18 cellular contexts compared by ENCODE assay signal in the genomic region with DNA sequence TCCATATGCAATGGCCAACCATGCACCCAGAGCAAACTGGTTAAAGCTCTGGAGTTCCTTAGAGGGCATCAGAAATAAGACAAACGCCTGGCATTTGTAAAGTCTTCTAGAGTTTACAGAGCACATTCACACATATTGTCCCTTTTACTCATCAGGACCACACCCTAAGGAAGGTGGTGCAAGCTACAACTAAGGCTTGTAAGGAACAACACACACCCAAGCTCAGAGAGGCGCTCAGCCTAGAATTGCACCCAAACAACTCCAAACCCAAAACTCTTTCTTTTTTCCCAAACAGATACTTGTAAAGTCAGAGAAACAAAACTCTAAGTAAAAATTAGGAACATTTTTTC. TPM values are rescaled to one million over a fixed set of nuclear protein-coding genes. Genes with fewer than 3 reads are reported as not detected.
DNase-seq lines count a peak whose midpoint lies in the region; ATAC-seq and TF ChIP-seq lines count a peak whose summit lies in the region.
"Had no signal": no experiment of that assay in that cellular context is flagged by ENCODE, and none has a peak within 500 bp of the region (broad histone marks: within the 10 kb centered on the region; RNA-seq: fewer than 3 reads in every experiment).

No MANE protein-coding gene starts in this region.

- H4K20me1 ChIP-seq in mammary epithelial cell (ENCODE audit: insufficient read depth, low read length), result no peaks in the 10 kb centered on the region
- no peaks in the 10 kb centered on the region for H4K20me1 ChIP-seq in PC-3 (ENCODE audit: low read length)

- TF ChIP-seq POLR2A in breast epithelium (IDR thresholded peaks at IDR 0.05), result no peak

- H3K9ac ChIP-seq in mammary epithelial cell (ENCODE audit: insufficient read depth, low read length) (no peak overlapping the region), PC-3 (ENCODE audit: low read length) (no peak overlapping the region)

- CTCF ChIA-PET in mammary epithelial cell (lab: Charles Lee; ENCODE audit: low non-redundant PET) (no interaction called here), PC-3 (lab: Charles Lee) (no interaction called here)

- no peaks in the 10 kb centered on the region for H3K9me2 ChIP-seq in PC-3 (replicated peaks; ENCODE audit: low read length)

- H3K9me3 ChIP-seq in mammary epithelial cell (replicated peaks; ENCODE audit: insufficient read depth, low read length) (no peaks in the 10 kb centered on the region), breast epithelium (peaks cover 0 to 7% of the 10 kb centered on the region in 2 donors), PC-3 (ENCODE audit: low read length) (no peaks in the 10 kb centered on the region), psoas muscle (no peaks in the 10 kb centered on the region)

- no TSS peak for BruUV-seq in mammary epithelial cell (replicated peaks; lab: Mats Ljungman, UMichigan)
- BruUV-seq in PC-3 (replicated peaks; lab: Mats Ljungman, UMichigan), result no TSS peak

- intact Hi-C loops in mammary epithelial cell (cut with micrococcal nuclease), result no loop called here
- intact Hi-C loops in breast epithelium (cut with DNase I; ENCODE audit: low total_unique reads), result no loop called here
- intact Hi-C loops in PC-3 (cut with micrococcal nuclease), result no loop called here
- intact Hi-C loops in psoas muscle (cut with DNase I), result no loop called here

- in situ Hi-C loops in mammary epithelial cell (cut with MboI; ENCODE audit: low sequenced_read_pairs in 2 of 2), result no loop called here

- H2AFZ ChIP-seq in mammary epithelial cell (ENCODE audit: low read depth, low read length) (no peak overlapping the region), PC-3 (ENCODE audit: low read length) (no peak overlapping the region)

- H3K79me2 ChIP-seq in mammary epithelial cell (ENCODE audit: insufficient read depth, low read length) (no peaks in the 10 kb centered on the region), PC-3 (ENCODE audit: low read length) (no peaks in the 10 kb centered on the region)

- no peak overlapping the region for H3K27ac ChIP-seq in mammary epithelial cell (ENCODE audit: insufficient read depth, low read depth, low read length)
- H3K27ac ChIP-seq in breast epithelium, result no peak overlapping the region
- H3K27ac ChIP-seq in PC-3 (ENCODE audit: low read length), result no peak overlapping the region
- peak overlapping the region; percentile 76 for H3K27ac ChIP-seq in psoas muscle
- H3K27ac ChIP-seq: 22Rv1 had no signal

- H3K4me2 ChIP-seq in mammary epithelial cell (ENCODE audit: insufficient read depth, low read depth, low read length) (no peak overlapping the region), PC-3 (ENCODE audit: low read length) (no peak overlapping the region)

- H3K4me3 ChIP-seq in mammary epithelial cell (replicated peaks in 1 of 3; ENCODE audit: insufficient read depth in 1 of 3, low read depth in 2 of 3, low read length in 3 of 3), result no peak overlapping the region
- no peak overlapping the region for H3K4me3 ChIP-seq in breast epithelium
- no peak overlapping the region for H3K4me3 ChIP-seq in PC-3 (ENCODE audit: low read length)
- no peak overlapping the region for H3K4me3 ChIP-seq in psoas muscle

- 29% methylated on average over 2 of the region's 2 CpGs for WGBS in mammary epithelial cell (ENCODE audit: low coverage, missing lambda C conversion rate)
- 51 to 78% (median 72%) methylated on average over 2 of the region's 2 CpGs for WGBS in psoas muscle, 3 donors

- peak; percentile 8 for DNase-seq in mammary epithelial cell
- DNase-seq in breast epithelium (ENCODE audit: low spot score in 2 of 2), result no peak
- peak; percentile 25 for DNase-seq in PC-3
- DNase-seq in psoas muscle, result no peak
- no peak for DNase-seq in DMS53 treated with DMSO at 0.1 percent for 48 hours (lab: John Stamatoyannopoulos, UW; ENCODE audit: unreplicated experiment)
- DNase-seq: CD8-positive, alpha-beta T cell; COR-L47; DND-41; GDM1 had no signal

- POLR2A ChIA-PET in PC-3 (lab: Charles Lee; ENCODE audit: unreplicated experiment), result no interaction called here

- H3K27me3 ChIP-seq in mammary epithelial cell (ENCODE audit: insufficient read depth, low read length), result no peaks in the 10 kb centered on the region
- H3K27me3 ChIP-seq in breast epithelium, result peaks cover 0 to 18% of the 10 kb centered on the region in 2 donors
- no peaks in the 10 kb centered on the region for H3K27me3 ChIP-seq in PC-3 (ENCODE audit: low read length)
- no peaks in the 10 kb centered on the region for H3K27me3 ChIP-seq in psoas muscle (ENCODE audit: insufficient read depth in 3 of 3, low read length in 2 of 3)

- H3F3A ChIP-seq in PC-3 (ENCODE audit: low read length, unreplicated experiment), result no peaks in the 10 kb centered on the region

- H3K4me1 ChIP-seq in mammary epithelial cell (ENCODE audit: insufficient read depth, low read length) (peaks cover 3% of the 10 kb centered on the region), breast epithelium (no peaks in the 10 kb centered on the region), PC-3 (ENCODE audit: insufficient read depth, low read length) (peaks cover 6% of the 10 kb centered on the region; the same call in 1 of the 2 replicates), psoas muscle (peaks cover 3% of the 10 kb centered on the region)

- dilution Hi-C loops in mammary epithelial cell (cut with HindIII; ENCODE audit: low sequenced_read_pairs), result no loop called here

- H3K36me3 ChIP-seq in mammary epithelial cell (ENCODE audit: insufficient read depth, low read length) (no peaks in the 10 kb centered on the region), breast epithelium (no peaks in the 10 kb centered on the region), PC-3 (ENCODE audit: low read depth, low read length) (no peaks in the 10 kb centered on the region), psoas muscle (ENCODE audit: insufficient read depth in 1 of 2, low read depth in 1 of 2) (no peaks in the 10 kb centered on the region)

- TF ChIP-seq CTCF in mammary epithelial cell (conservative IDR thresholded peaks at IDR 0.05 in 1 of 2, IDR thresholded peaks at IDR 0.05 in 1 of 2; ENCODE audit: extremely low read depth in 1 of 2, insufficient read depth in 1 of 2, low read depth in 1 of 2, low read length in 2 of 2) (no peak), breast epithelium (IDR thresholded peaks at IDR 0.05) (no peak), PC-3 (conservative IDR thresholded peaks at IDR 0.05; ENCODE audit: low read depth, low read length) (no peak), psoas muscle (IDR thresholded peaks at IDR 0.05) (no peak)

- no peak for ATAC-seq in PC-3
- ATAC-seq in esophagus mucosa, result peak; percentile 59
- peak in 3 of 4 donors; percentile 12 to 57 (median 51) for ATAC-seq in psoas muscle
- no peak for ATAC-seq in HG03025 (IDR thresholded peaks at IDR 0.05; ENCODE audit: low FRiP score, unreplicated experiment)
- no peak for ATAC-seq in HG02678 (IDR thresholded peaks at IDR 0.05; ENCODE audit: unreplicated experiment)
- ATAC-seq: CD8-positive, alpha-beta T cell; HCT116 had no signal

RNA-seq across cellular contexts. Expression of gene SMPX, which starts 46.1 kb away (rescaled TPM):
- total RNA-seq in mammary epithelial cell (not detected), breast epithelium (1 to 10 TPM in 1 of 3 donors, not detected in 2; 1.0 TPM), PC-3 (2014; rRNA removed) (not detected in 2 replicates), esophagus mucosa (not detected), psoas muscle (100 to 1,000 TPM; 273 to 863 (median 490) TPM)
- polyA plus RNA-seq in mammary epithelial cell (not detected), psoas muscle (100 to 1,000 TPM; 207 to 471 (median 427) TPM)
- polyA minus RNA-seq in mammary epithelial cell, result not detected
- total RNA-seq: A673; CD8-positive, alpha-beta T cell; HT1080 had no signal
- polyA plus RNA-seq: BJ, CD14-positive monocyte had no signal

RNA-seq across cellular contexts. Expression of gene KLHL34, which starts 53.7 kb away (rescaled TPM):
- total RNA-seq in mammary epithelial cell, result not detected
- not detected for polyA plus RNA-seq in mammary epithelial cell
- polyA minus RNA-seq in mammary epithelial cell, result not detected
- total RNA-seq in breast epithelium, result under 1 TPM in 1 of 3 donors, not detected in 2; 0.32 TPM
- total RNA-seq in PC-3 (2014; rRNA removed), result not detected in 2 replicates
- 0.08 TPM for total RNA-seq in esophagus mucosa
- total RNA-seq in psoas muscle, result 10 to 100 TPM in 2 of 4 donors, 1 to 10 TPM in 2; 7.3 to 23.6 (median 13.1) TPM
- polyA plus RNA-seq in psoas muscle, result 10 to 100 TPM in 2 of 3 donors, under 1 TPM in 1; 0.99 to 29.6 (median 14.4) TPM
- total RNA-seq: A673, HT1080 had no signal
- polyA plus RNA-seq: BJ, CD14-positive monocyte had no signal

Comparison
In these comparisons a context has a peak if more than half of its experiments do, and no peak if none do; other contexts are left out.
1. DNase-seq: peak in mammary epithelial cell (single experiment) and PC-3 (single experiment); none in breast epithelium (0 of 2), psoas muscle (0 of 2) and DMS53 treated with DMSO at 0.1 percent for 48 hours (single experiment).
2. ATAC-seq: peak in esophagus mucosa (single experiment) and psoas muscle (3 of 4); none in PC-3 (single experiment), HG03025 (single experiment) and HG02678 (single experiment).
3. RNA of gene SMPX, which starts 46.1 kb away (total RNA-seq): 273 to 863 TPM in psoas muscle; not detected in esophagus mucosa (single experiment), not detected in mammary epithelial cell, 1.0 TPM in breast epithelium and not detected in PC-3; every median in the first group is over 100 times any median in the second.